ENCODE assay signal across 8 cellular contexts in the genomic region with DNA sequence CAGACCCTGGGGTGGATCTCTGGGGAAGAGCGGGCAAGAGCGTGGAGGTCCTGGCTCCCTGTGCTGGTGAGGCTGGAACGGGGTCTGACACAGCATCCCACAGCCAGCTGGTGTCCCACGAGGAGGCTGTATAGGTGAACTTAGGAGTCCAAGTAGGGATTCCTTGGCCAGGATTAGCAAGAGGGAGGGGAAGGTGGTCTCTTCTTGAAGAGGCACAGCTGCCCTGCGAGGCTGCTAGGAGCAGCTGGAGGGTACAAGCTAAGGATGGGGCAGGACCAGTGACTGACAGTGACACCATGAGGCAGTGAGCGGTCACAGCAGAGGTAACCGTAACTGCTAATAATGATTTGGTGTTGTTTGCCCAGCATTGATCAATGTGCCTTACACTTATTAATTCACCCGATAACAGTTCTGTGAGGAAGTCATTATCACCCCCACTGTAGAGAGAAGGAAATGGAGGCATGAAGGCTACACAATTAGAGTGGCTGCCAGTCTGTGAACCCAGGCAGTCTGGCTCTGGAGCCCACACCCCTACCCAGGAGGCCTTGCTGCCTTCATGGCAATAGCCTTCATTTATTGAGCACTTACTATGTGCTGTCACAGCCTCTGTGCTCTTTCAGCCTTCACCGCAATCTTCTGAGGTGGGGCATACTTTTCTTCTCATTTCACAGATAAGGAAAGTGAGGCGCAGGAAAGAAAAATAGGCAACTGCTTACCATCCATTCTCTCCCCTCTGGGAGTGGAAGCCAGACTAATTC. TPM values are rescaled to one million over a fixed set of nuclear protein-coding genes. Genes with fewer than 3 reads are reported as not detected.
A peak's percentile ranks its signal among the peaks of the same experiment; 100 is the strongest.
DNase-seq lines count a peak whose midpoint lies in the region; ATAC-seq and TF ChIP-seq lines count a peak whose summit lies in the region.

No MANE protein-coding gene starts in this region.

- no peak overlapping the region for H3K4me2 ChIP-seq in neural progenitor cell

- H3K36me3 ChIP-seq in neural progenitor cell: no peaks in the 10 kb centered on the region

- peaks cover 9% of the 10 kb centered on the region for H3K4me1 ChIP-seq in neural progenitor cell

- peak; percentile 64 for ATAC-seq in esophagus mucosa

- H3K9me3 ChIP-seq in neural progenitor cell (ENCODE audit: low read depth): no peaks in the 10 kb centered on the region

- TF ChIP-seq CTCF in HFF-Myc (IDR thresholded peaks at IDR 0.05; ENCODE audit: low read depth, low read length, missing control alignments) (peak; percentile 43), neural progenitor cell (IDR thresholded peaks at IDR 0.05) (peak; percentile 62)

- H2AFZ ChIP-seq in neural progenitor cell (replicated peaks): no peak overlapping the region

- H3K4me3 ChIP-seq in HFF-Myc (replicated peaks; ENCODE audit: low read depth, low read length) (no peak overlapping the region), neural progenitor cell (no peak overlapping the region)

- no peaks in the 10 kb centered on the region for H3K79me2 ChIP-seq in neural progenitor cell (ENCODE audit: low read depth)

- CTCF ChIA-PET in activated CD4-positive, alpha-beta T cell treated with anti-CD3 and anti-CD28 coated beads, Interleukin-2, amount 10 ng/mL, durations not matched to agents 7 days and 5 days (lab: Charles Lee): interaction anchor here (0.7 to 2.6 kb wide), 7 partner anchors 10 to 111 kb away, joined by 3 to 17 read pairs (median 4); no protein-coding TSS in a partner anchor

- POLR2A ChIA-PET in activated CD4-positive, alpha-beta T cell treated with anti-CD3 and anti-CD28 coated beads, Interleukin-2, amount 10 ng/mL, durations not matched to agents 7 days and 5 days (lab: Charles Lee): no interaction called here

- peak; percentile 5 to 35 for DNase-seq in SHP77 (lab: John Stamatoyannopoulos, UW)
- no peak for DNase-seq in SHP77 treated with DMSO at 0.1 percent for 48 hours (lab: John Stamatoyannopoulos, UW)
- no peak for DNase-seq in HFF-Myc (ENCODE audit: extremely low read depth, low read depth)
- peak; percentile 56 for DNase-seq in NCI-H1436 (lab: John Stamatoyannopoulos, UW)
- DNase-seq in activated CD4-positive, alpha-beta T cell treated with anti-CD3 and anti-CD28 coated beads, Interleukin-2, amount 10 ng/mL, durations not matched to agents 7 days and 5 days: peak; percentile 45
- DNase-seq in neural progenitor cell (ENCODE audit: low spot score): peak; percentile 76
- no peak for DNase-seq in putamen (ENCODE audit: low spot score)

- H3K9me3 Mint-ChIP-seq in activated CD4-positive, alpha-beta T cell treated with anti-CD3 and anti-CD28 coated beads, Interleukin-2, amount 10 ng/mL, durations not matched to agents 7 days and 5 days: no peaks in the 10 kb centered on the region
- H3K9me3 Mint-ChIP-seq in neural progenitor cell: no peaks in the 10 kb centered on the region

- no peaks in the 10 kb centered on the region for H3K36me3 Mint-ChIP-seq in activated CD4-positive, alpha-beta T cell treated with anti-CD3 and anti-CD28 coated beads, Interleukin-2, amount 10 ng/mL, durations not matched to agents 7 days and 5 days (ENCODE audit: low read depth)
- H3K36me3 Mint-ChIP-seq in neural progenitor cell: no peaks in the 10 kb centered on the region

- H3K4me3 Mint-ChIP-seq in activated CD4-positive, alpha-beta T cell treated with anti-CD3 and anti-CD28 coated beads, Interleukin-2, amount 10 ng/mL, durations not matched to agents 7 days and 5 days: no peak overlapping the region
- H3K4me3 Mint-ChIP-seq in neural progenitor cell: no peak overlapping the region

- H3K27me3 ChIP-seq in neural progenitor cell: no peaks in the 10 kb centered on the region

- no peaks in the 10 kb centered on the region for H3K4me1 Mint-ChIP-seq in activated CD4-positive, alpha-beta T cell treated with anti-CD3 and anti-CD28 coated beads, Interleukin-2, amount 10 ng/mL, durations not matched to agents 7 days and 5 days
- H3K4me1 Mint-ChIP-seq in neural progenitor cell: peaks cover 21% of the 10 kb centered on the region

- H3K27me3 Mint-ChIP-seq in activated CD4-positive, alpha-beta T cell treated with anti-CD3 and anti-CD28 coated beads, Interleukin-2, amount 10 ng/mL, durations not matched to agents 7 days and 5 days: peaks cover 19% of the 10 kb centered on the region
- peaks cover 8% of the 10 kb centered on the region for H3K27me3 Mint-ChIP-seq in neural progenitor cell (ENCODE audit: insufficient read depth, low read depth)

- no peaks in the 10 kb centered on the region for H4K20me1 ChIP-seq in neural progenitor cell (ENCODE audit: low read depth)

- no peaks in the 10 kb centered on the region for H3F3A ChIP-seq in neural progenitor cell (ENCODE audit: low read depth)

- no peak overlapping the region for H3K27ac ChIP-seq in neural progenitor cell

- no peak overlapping the region for H3K27ac Mint-ChIP-seq in activated CD4-positive, alpha-beta T cell treated with anti-CD3 and anti-CD28 coated beads, Interleukin-2, amount 10 ng/mL, durations not matched to agents 7 days and 5 days
- H3K27ac Mint-ChIP-seq in neural progenitor cell: no peak overlapping the region

- no peak overlapping the region for H3K9ac ChIP-seq in neural progenitor cell

RNA-seq across cellular contexts. Expression of gene TMEM44, which starts 59.4 kb away (rescaled TPM):
- total RNA-seq in activated CD4-positive, alpha-beta T cell treated with anti-CD3 and anti-CD28 coated beads, Interleukin-2, amount 10 ng/mL, durations not matched to agents 7 days and 5 days: 1 to 10 TPM; 1.9 to 2.7 TPM
- 7.9 TPM for total RNA-seq in esophagus mucosa
- 10.4 and 25.7 TPM in 2 replicates for total RNA-seq in neural progenitor cell (ENCODE audit: low replicate concordance)

Comparison
In these comparisons a context has a peak if more than half of its experiments do, and no peak if none do; other contexts are left out.
1. DNase-seq: peak in SHP77 (2 of 2), NCI-H1436 (single experiment), activated CD4-positive, alpha-beta T cell treated with anti-CD3 and anti-CD28 coated beads, Interleukin-2, amount 10 ng/mL, durations not matched to agents 7 days and 5 days (single experiment) and neural progenitor cell (single experiment); none in SHP77 treated with DMSO at 0.1 percent for 48 hours (single experiment), HFF-Myc (single experiment) and putamen (single experiment).